In the genomic region with DNA sequence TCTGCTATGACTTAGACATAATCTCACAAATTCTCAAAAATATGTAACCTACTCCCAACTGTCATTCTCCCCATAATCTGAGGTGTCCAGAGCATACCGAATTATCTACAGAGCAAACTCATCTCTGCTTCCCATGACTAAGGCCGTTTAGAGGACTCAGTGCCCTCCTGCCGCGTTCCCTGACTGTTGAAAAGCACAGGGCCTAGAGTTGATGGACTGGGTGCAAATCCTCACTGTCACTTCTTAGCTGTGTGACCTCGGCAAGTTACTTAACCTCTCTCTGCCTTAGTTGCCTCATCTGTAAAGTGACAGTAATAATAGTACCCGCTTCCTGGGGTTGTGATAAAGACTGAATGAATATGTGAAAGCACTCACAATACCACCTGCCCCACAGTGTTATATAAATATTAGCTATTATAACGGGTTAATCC, we compare ENCODE assay signal across 8 cellular contexts. TPM values are rescaled to one million over a fixed set of nuclear protein-coding genes. Genes with fewer than 3 reads are reported as not detected.
DNase-seq lines count a peak whose midpoint lies in the region; ATAC-seq lines count a peak whose summit lies in the region.

No MANE protein-coding gene starts in this region.

- H3K9me3 Mint-ChIP-seq in naive thymus-derived CD8-positive, alpha-beta T cell: peaks cover 0 to 2% (median 0%) of the 10 kb centered on the region in 9 donors

- peak overlapping the region in 9 of 10 donors; percentile 36 to 93 (median 91) for H3K27ac Mint-ChIP-seq in naive thymus-derived CD8-positive, alpha-beta T cell

- H3K36me3 Mint-ChIP-seq in naive thymus-derived CD8-positive, alpha-beta T cell: no peaks in the 10 kb centered on the region

- in situ Hi-C loops in KBM-7 (cut with MboI; ENCODE audit: low pct_unique_long_range_greater_than_20kb, low sequenced_read_pairs): no loop called here

- peak overlapping the region; percentile 1 to 86 (median 80) for H3K4me3 Mint-ChIP-seq in naive thymus-derived CD8-positive, alpha-beta T cell

- H3K4me1 ChIP-seq in BLaER1: peaks cover 33% of the 10 kb centered on the region

- no peak for ATAC-seq in naive thymus-derived CD8-positive, alpha-beta T cell
- ATAC-seq in HG03571 (IDR thresholded peaks at IDR 0.05; ENCODE audit: unreplicated experiment) (no peak), HG03457 (IDR thresholded peaks at IDR 0.05; ENCODE audit: unreplicated experiment) (no peak)

- peaks cover 18 to 45% (median 43%) of the 10 kb centered on the region in 4 donors for H3K4me1 Mint-ChIP-seq in naive thymus-derived CD8-positive, alpha-beta T cell

- no peaks in the 10 kb centered on the region for H3K9me3 ChIP-seq in BLaER1

- no peak overlapping the region for H3K9ac ChIP-seq in BLaER1

- POLR2A ChIA-PET in naive thymus-derived CD8-positive, alpha-beta T cell (lab: Charles Lee): interaction anchor here (0.5 to 0.7 kb wide), 2 partner anchors 99 to 882 kb away, joined by 3 read pairs; no protein-coding TSS in a partner anchor

- DNase-seq in KBM-7: peak; percentile 23
- DNase-seq in caudate nucleus (lab: John Stamatoyannopoulos, UW): peak in 1 of 61 donors; percentile 23
- DNase-seq in naive thymus-derived CD8-positive, alpha-beta T cell: no peak
- DNase-seq in central memory CD4-positive, alpha-beta T cell: no peak
- DNase-seq in activated CD4-positive, alpha-beta T cell treated with anti-CD3 and anti-CD28 coated beads, Interleukin-2, amount 50 U/mL, for 1 hour: no peak

- H4K20me1 ChIP-seq in BLaER1: no peaks in the 10 kb centered on the region

- peak overlapping the region; percentile 84 for H3K4me2 ChIP-seq in BLaER1

- H3K27me3 ChIP-seq in BLaER1: peaks cover 3% of the 10 kb centered on the region; the same call in 1 of the 2 replicates

- H3K4me3 ChIP-seq in BLaER1: peak overlapping the region; percentile 75; the same call in 1 of the 2 replicates

- H3K27me3 Mint-ChIP-seq in naive thymus-derived CD8-positive, alpha-beta T cell: peaks cover 0 to 2% (median 0%) of the 10 kb centered on the region in 5 donors

- H3K27ac ChIP-seq in BLaER1 (no peak overlapping the region), caudate nucleus (ENCODE audit: low read depth, low read length) (peak overlapping the region; percentile 78)

- H3K36me3 ChIP-seq in BLaER1: no peaks in the 10 kb centered on the region

RNA-seq across cellular contexts. Expression of a gene that starts 4.7 kb away (rescaled TPM):
- 1 to 10 TPM; 3.7 to 4.6 TPM for total RNA-seq in naive thymus-derived CD8-positive, alpha-beta T cell
- polyA plus RNA-seq in naive thymus-derived CD8-positive, alpha-beta T cell: 1 to 10 TPM; 1.1 to 4.4 (median 2.7) TPM

RNA-seq across cellular contexts. Expression of a gene that starts 43.6 kb away (rescaled TPM):
- 10 to 100 TPM; 11.3 to 15.7 TPM for total RNA-seq in naive thymus-derived CD8-positive, alpha-beta T cell
- 10 to 100 TPM in 1 of 3 donors, 1 to 10 TPM in 2; 7.3 to 13.5 (median 8.7) TPM for polyA plus RNA-seq in naive thymus-derived CD8-positive, alpha-beta T cell
